Comparison of ENCODE assay signal across 7 cellular contexts in genomic region chr4:2962099-2962455, GRCh38. TPM values are rescaled to one million over a fixed set of nuclear protein-coding genes. Genes with fewer than 3 reads are reported as not detected.
DNase-seq lines count a peak whose midpoint lies in the region; ATAC-seq, FAIRE-seq and TF ChIP-seq lines count a peak whose summit lies in the region.

No MANE protein-coding gene starts in this region.

- H3K4me2 ChIP-seq in OCI-LY1 (ENCODE audit: low read length) (peak overlapping the region; percentile 92), mammary epithelial cell (ENCODE audit: insufficient read depth, low read depth, low read length) (peak overlapping the region; percentile 91)

- H3K4me1 Mint-ChIP-seq in natural killer cell: peaks cover 43 to 47% of the 10 kb centered on the region in 2 donors

- H3K4me3 Mint-ChIP-seq in natural killer cell: peak overlapping the region; percentile 91

- no peaks in the 10 kb centered on the region for H3K27me3 ChIP-seq in OCI-LY1 (ENCODE audit: insufficient read depth, low read length)
- H3K27me3 ChIP-seq in mammary epithelial cell (ENCODE audit: insufficient read depth, low read length): no peaks in the 10 kb centered on the region

- H3K36me3 ChIP-seq in OCI-LY1 (ENCODE audit: insufficient read depth, low read length) (peaks cover 24% of the 10 kb centered on the region), mammary epithelial cell (ENCODE audit: insufficient read depth, low read length) (peaks cover 4% of the 10 kb centered on the region)

- no peak overlapping the region for H2AFZ ChIP-seq in OCI-LY1 (ENCODE audit: low read length)
- H2AFZ ChIP-seq in mammary epithelial cell (ENCODE audit: low read depth, low read length): no peak overlapping the region

- peak overlapping the region; percentile 88 to 90 for H3K27ac Mint-ChIP-seq in natural killer cell

- H3K9me3 ChIP-seq in OCI-LY1 (ENCODE audit: low read length): no peaks in the 10 kb centered on the region
- no peaks in the 10 kb centered on the region for H3K9me3 ChIP-seq in mammary epithelial cell (replicated peaks; ENCODE audit: insufficient read depth, low read length)

- peaks cover 9% of the 10 kb centered on the region for H3K36me3 Mint-ChIP-seq in natural killer cell

- peak overlapping the region; percentile 74 for H3K27ac ChIP-seq in OCI-LY1 (ENCODE audit: low read depth, low read length, poor library complexity, severe bottlenecking)
- H3K27ac ChIP-seq in mammary epithelial cell (ENCODE audit: insufficient read depth, low read depth, low read length): peak overlapping the region; percentile 72

- H3K9ac ChIP-seq in OCI-LY1 (ENCODE audit: low read length) (peak overlapping the region; percentile 90), mammary epithelial cell (ENCODE audit: insufficient read depth, low read length) (peak overlapping the region; percentile 74)

- H3K4me3 ChIP-seq in OCI-LY1 (ENCODE audit: low read depth, low read length, poor library complexity, severe bottlenecking): peak overlapping the region; percentile 86
- H3K4me3 ChIP-seq in mammary epithelial cell (replicated peaks in 1 of 3; ENCODE audit: insufficient read depth in 1 of 3, low read depth in 2 of 3, low read length in 3 of 3): peak overlapping the region; percentile 60 to 89 (median 64)

- H3F3A ChIP-seq in OCI-LY1 (ENCODE audit: insufficient read depth, low read length): no peaks in the 10 kb centered on the region

- TF ChIP-seq POLR2A in GM12892 (IDR thresholded peaks at IDR 0.05; ENCODE audit: low read depth, low read length): no peak

- TSS peak; percentile 43 for BruUV-seq in mammary epithelial cell (replicated peaks; lab: Mats Ljungman, UMichigan)

- H3K9me2 ChIP-seq in OCI-LY1 (ENCODE audit: low read depth, low read length): no peaks in the 10 kb centered on the region

- 4% methylated on average over 7 of the region's 7 CpGs for WGBS in mammary epithelial cell (ENCODE audit: low coverage, missing lambda C conversion rate)

- no peaks in the 10 kb centered on the region for H3K9me3 Mint-ChIP-seq in natural killer cell

- CTCF ChIA-PET in mammary epithelial cell (lab: Charles Lee; ENCODE audit: low non-redundant PET): no interaction called here

- ATAC-seq in natural killer cell (no peak), GM18861 (IDR thresholded peaks at IDR 0.05; ENCODE audit: unreplicated experiment) (no peak), GM18870 (IDR thresholded peaks at IDR 0.05; ENCODE audit: unreplicated experiment) (no peak)

- H4K20me1 ChIP-seq in OCI-LY1 (ENCODE audit: insufficient read depth, low read length) (no peaks in the 10 kb centered on the region), mammary epithelial cell (ENCODE audit: insufficient read depth, low read length) (no peaks in the 10 kb centered on the region)

- dilution Hi-C loops in mammary epithelial cell (cut with HindIII; ENCODE audit: low sequenced_read_pairs): no loop called here

- intact Hi-C loops in mammary epithelial cell (cut with micrococcal nuclease): loop anchor here (2.0 kb wide), 1 partner anchor 25 kb away; no protein-coding TSS in a partner anchor
- intact Hi-C loops in natural killer cell (cut with micrococcal nuclease): loop anchor here (2.0 to 10.0 kb wide), 4 partner anchors 27 to 543 kb away; partner anchors contain the start of genes CFAP99 and ZFYVE28

- H3K27me3 Mint-ChIP-seq in natural killer cell (ENCODE audit: low read depth in 2 of 2): no peaks in the 10 kb centered on the region

- TF ChIP-seq CTCF in OCI-LY1 (IDR thresholded peaks at IDR 0.05; ENCODE audit: low read length) (no peak), mammary epithelial cell (conservative IDR thresholded peaks at IDR 0.05 in 1 of 2, IDR thresholded peaks at IDR 0.05 in 1 of 2; ENCODE audit: extremely low read depth in 1 of 2, insufficient read depth in 1 of 2, low read depth in 1 of 2, low read length in 2 of 2) (peak in 1 of 2 donors; percentile 10), natural killer cell (IDR thresholded peaks at IDR 0.05) (peak; percentile 13)

- in situ Hi-C loops in mammary epithelial cell (cut with MboI; ENCODE audit: low sequenced_read_pairs in 2 of 2): no loop called here
- in situ Hi-C loops in ACHN (cut with HindIII; ENCODE audit: low pct_ligation_motif_present, low pct_unique_long_range_greater_than_20kb, low sequenced_read_pairs): no loop called here

- H3K79me2 ChIP-seq in OCI-LY1 (ENCODE audit: insufficient read depth, low read length) (peaks cover 18% of the 10 kb centered on the region), mammary epithelial cell (ENCODE audit: insufficient read depth, low read length) (peaks cover 65% of the 10 kb centered on the region)

- H3K4me1 ChIP-seq in OCI-LY1 (ENCODE audit: insufficient read depth, low read length, severe bottlenecking): peaks cover 14% of the 10 kb centered on the region
- peaks cover 15% of the 10 kb centered on the region for H3K4me1 ChIP-seq in mammary epithelial cell (ENCODE audit: insufficient read depth, low read length)

- peak; percentile 62 for FAIRE-seq in GM12892 (lab: Jason Lieb, UNC)

- DNase-seq in GM12892 (ENCODE audit: insufficient read length): no peak
- no peak for DNase-seq in mammary epithelial cell
- no peak for DNase-seq in natural killer cell
- no peak for DNase-seq in ACHN

RNA-seq across cellular contexts. Expression of gene NOP14, which starts 1.1 kb away (rescaled TPM):
- 36.9 TPM for polyA plus RNA-seq in GM12892 (2012; ENCODE audit: missing spikeins)
- total RNA-seq in mammary epithelial cell (10 to 100 TPM; 22.8 to 40.0 TPM), natural killer cell (10 to 100 TPM; 20.9 to 25.0 (median 21.1) TPM)
- polyA plus RNA-seq in mammary epithelial cell: 16.1 TPM
- polyA minus RNA-seq in mammary epithelial cell: 37.5 TPM

RNA-seq across cellular contexts. Expression of gene GRK4, which starts 1.3 kb away (rescaled TPM):
- 3.7 TPM for polyA plus RNA-seq in GM12892 (2012; ENCODE audit: missing spikeins)
- total RNA-seq in mammary epithelial cell: 1 to 10 TPM; 5.4 to 6.8 TPM
- polyA plus RNA-seq in mammary epithelial cell: 2.1 TPM
- not detected for polyA minus RNA-seq in mammary epithelial cell
- 1 to 10 TPM; 2.0 to 6.4 (median 5.1) TPM for total RNA-seq in natural killer cell
